Comparison of ENCODE assay signal across 11 cellular contexts in the genomic region with DNA sequence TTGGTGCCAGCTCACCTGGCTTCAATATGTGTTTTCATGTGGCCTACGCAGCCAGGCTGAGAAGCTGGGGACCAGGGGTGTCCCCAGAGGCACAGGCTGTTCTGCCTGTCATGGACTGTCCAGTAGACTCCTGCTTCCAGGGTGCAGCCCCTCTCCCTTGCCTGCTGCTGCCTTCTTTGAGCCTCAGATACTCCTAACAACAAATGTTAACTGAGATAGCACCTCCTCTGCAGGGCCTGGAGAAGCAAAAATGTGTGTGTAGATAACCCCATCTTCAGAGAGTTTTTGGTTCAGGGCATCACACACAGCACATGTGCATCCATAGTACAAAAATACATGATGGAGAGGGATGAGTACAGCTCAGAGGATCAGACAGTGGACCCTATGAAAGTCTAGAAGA. TPM values are rescaled to one million over a fixed set of nuclear protein-coding genes. Genes with fewer than 3 reads are reported as not detected.
DNase-seq lines count a peak whose midpoint lies in the region; ATAC-seq and TF ChIP-seq lines count a peak whose summit lies in the region.
"Had no signal": no experiment of that assay in that cellular context is flagged by ENCODE, and none has a peak within 500 bp of the region (broad histone marks: within the 10 kb centered on the region; RNA-seq: fewer than 3 reads in every experiment).

No MANE protein-coding gene starts in this region.

- H3K36me3 ChIP-seq in aorta (ENCODE audit: control insufficient read depth in 1 of 2, insufficient read depth in 2 of 2, low read length in 1 of 2) = no peaks in the 10 kb centered on the region
- H3K36me3 ChIP-seq: gastroesophageal sphincter had no signal

- no peak overlapping the region for H3K4me3 ChIP-seq in aorta (ENCODE audit: low read length in 2 of 2)
- H3K4me3 ChIP-seq: gastroesophageal sphincter had no signal

- H3K9me3 ChIP-seq in T-helper 17 cell (ENCODE audit: control insufficient read depth, low read length, poor library complexity, severe bottlenecking) = no peaks in the 10 kb centered on the region
- H3K9me3 ChIP-seq in aorta (ENCODE audit: control insufficient read depth, low read length) = no peaks in the 10 kb centered on the region
- H3K9me3 ChIP-seq: gastroesophageal sphincter had no signal

- H3K27me3 ChIP-seq in aorta (ENCODE audit: control insufficient read depth in 1 of 2, insufficient read depth in 2 of 2, low read length in 1 of 2) = no peaks in the 10 kb centered on the region
- H3K27me3 ChIP-seq: gastroesophageal sphincter had no signal

- H3K4me1 ChIP-seq in aorta (ENCODE audit: control insufficient read depth in 1 of 2, insufficient read depth in 2 of 2, low read length in 2 of 2) = peaks cover 3 to 14% of the 10 kb centered on the region in 2 donors

- peaks cover 59% of the 10 kb centered on the region for H3K36me3 Mint-ChIP-seq in T-helper 2 cell treated with Interferon-gamma antibody and Interleukin-4, amounts not matched to agents 5 μg/mL and 100 μg/mL, for 36 hours (ENCODE audit: low read depth)
- H3K36me3 Mint-ChIP-seq in T-helper 17 cell (ENCODE audit: low read depth) = peaks cover 7% of the 10 kb centered on the region

- ATAC-seq in T-helper 17 cell (no peak), aorta (ENCODE audit: low FRiP score) (no peak)
- peak; percentile 9 for ATAC-seq in stimulated activated naive CD8-positive, alpha-beta T cell treated with anti-CD3 and anti-CD28 coated beads, Interleukin-15, Interleukin-2, amounts not matched to agents 100 U/mL and 50 U/mL, for 24 hours
- ATAC-seq: gastroesophageal sphincter had no signal

- TF ChIP-seq POLR2A in erythroblast (IDR thresholded peaks at IDR 0.05; ENCODE audit: low read length) = no peak

- no peak overlapping the region for H3K27ac ChIP-seq in aorta (ENCODE audit: low read depth in 1 of 2, low read length in 2 of 2)

- DNase-seq in T-helper 2 cell treated with Interferon-gamma antibody and Interleukin-4, amounts not matched to agents 5 μg/mL and 100 μg/mL, for 36 hours (ENCODE audit: low spot score) = no peak
- DNase-seq in T-helper 2 cell = no peak
- no peak for DNase-seq in T-helper 17 cell
- peak; percentile 51 to 86 for DNase-seq in erythroblast (lab: John Stamatoyannopoulos, UW)
- DNase-seq in stimulated activated naive CD8-positive, alpha-beta T cell treated with anti-CD3 and anti-CD28 coated beads, Interleukin-15, Interleukin-2, amounts not matched to agents 100 U/mL and 50 U/mL, for 24 hours = no peak
- no peak for DNase-seq in inferior parietal cortex (ENCODE audit: extremely low spot score)
- DNase-seq in C1 segment of cervical spinal cord (lab: John Stamatoyannopoulos, UW) = no peak
- no peak for DNase-seq in aorta
- DNase-seq: 8988T, COR-L47 had no signal

- intact Hi-C loops in aorta (cut with DNase I) = no loop called here

- H3K9me3 Mint-ChIP-seq in T-helper 2 cell treated with Interferon-gamma antibody and Interleukin-4, amounts not matched to agents 5 μg/mL and 100 μg/mL, for 36 hours = no peaks in the 10 kb centered on the region

- 96 to 100% methylated on average over 1 of the region's 1 CpG for WGBS in aorta, 2 donors

- H3K27me3 Mint-ChIP-seq in T-helper 2 cell treated with Interferon-gamma antibody and Interleukin-4, amounts not matched to agents 5 μg/mL and 100 μg/mL, for 36 hours (ENCODE audit: low read depth) = no peaks in the 10 kb centered on the region
- no peaks in the 10 kb centered on the region for H3K27me3 Mint-ChIP-seq in T-helper 17 cell

- peak overlapping the region; percentile 38 for H3K27ac Mint-ChIP-seq in T-helper 2 cell treated with Interferon-gamma antibody and Interleukin-4, amounts not matched to agents 5 μg/mL and 100 μg/mL, for 36 hours
- H3K27ac Mint-ChIP-seq in T-helper 17 cell = peak overlapping the region; percentile 98

- no peak overlapping the region for H3K4me3 Mint-ChIP-seq in T-helper 2 cell treated with Interferon-gamma antibody and Interleukin-4, amounts not matched to agents 5 μg/mL and 100 μg/mL, for 36 hours
- peak overlapping the region; percentile 67 for H3K4me3 Mint-ChIP-seq in T-helper 17 cell

- peaks cover 89% of the 10 kb centered on the region for H3K4me1 Mint-ChIP-seq in T-helper 2 cell treated with Interferon-gamma antibody and Interleukin-4, amounts not matched to agents 5 μg/mL and 100 μg/mL, for 36 hours (ENCODE audit: low read depth)
- peaks cover 81% of the 10 kb centered on the region for H3K4me1 Mint-ChIP-seq in T-helper 17 cell

RNA-seq across cellular contexts. Expression of gene TNFAIP8, which starts 5.9 kb away (rescaled TPM):
- total RNA-seq in T-helper 17 cell = 100 to 1,000 TPM; 130 to 140 TPM
- total RNA-seq in aorta = 10 to 100 TPM; 17.8 to 26.9 TPM
- 10 to 100 TPM; 13.7 to 32.2 TPM for polyA plus RNA-seq in aorta

Comparison
In these comparisons a context has a peak if more than half of its experiments do, and no peak if none do; other contexts are left out.
1. DNase-seq: peak in erythroblast (2 of 2); none in T-helper 2 cell treated with Interferon-gamma antibody and Interleukin-4, amounts not matched to agents 5 μg/mL and 100 μg/mL, for 36 hours (single experiment), T-helper 2 cell (0 of 5), T-helper 17 cell (0 of 3), stimulated activated naive CD8-positive, alpha-beta T cell treated with anti-CD3 and anti-CD28 coated beads, Interleukin-15, Interleukin-2, amounts not matched to agents 100 U/mL and 50 U/mL, for 24 hours (single experiment), inferior parietal cortex (single experiment), C1 segment of cervical spinal cord (0 of 14) and aorta (0 of 2).
2. RNA of gene TNFAIP8, which starts 5.9 kb away (total RNA-seq): 130 to 140 TPM in T-helper 17 cell; 17.8 to 26.9 TPM in aorta; every median in the first group is over 4 times any median in the second.